In genomic region chr19:40974633-40975037, GRCh38 we compare ENCODE assay signal across 8 cellular contexts. TPM values are rescaled to one million over a fixed set of nuclear protein-coding genes. Genes with fewer than 3 reads are reported as not detected.
DNase-seq lines count a peak whose midpoint lies in the region; ATAC-seq and TF ChIP-seq lines count a peak whose summit lies in the region.

No MANE protein-coding gene starts in this region.

- H3K4me3 Mint-ChIP-seq in T-helper 17 cell = no peak overlapping the region

- H3K27ac ChIP-seq in right cardiac atrium (ENCODE audit: low read length) (no peak overlapping the region), gastrocnemius medialis (no peak overlapping the region)

- ATAC-seq in T-helper 17 cell (peak; percentile 72), right cardiac atrium (peak; percentile 48 to 72), gastrocnemius medialis (no peak), GM21737 (IDR thresholded peaks at IDR 0.05; ENCODE audit: unreplicated experiment) (no peak), HG02571 (IDR thresholded peaks at IDR 0.05; ENCODE audit: unreplicated experiment) (no peak)

- peak in 4 of 5 experiments; percentile 26 to 67 (median 42) for TF ChIP-seq CTCF in gastrocnemius medialis (IDR thresholded peaks at IDR 0.05 in 4 of 5, conservative IDR thresholded peaks at IDR 0.05 in 1 of 5)

- peaks cover 15% of the 10 kb centered on the region for H3K27me3 Mint-ChIP-seq in T-helper 17 cell

- 25% methylated on average over 4 of the region's 4 CpGs for WGBS in right cardiac atrium

- intact Hi-C loops in right cardiac atrium (cut with DNase I) (loop anchor here in 3 of 4 donors (5.0 to 10.0 kb wide), 2 partner anchors 170 to 173 kb away; no protein-coding TSS in a partner anchor), gastrocnemius medialis (cut with DNase I; ENCODE audit: low total_unique reads) (no loop called here)

- peaks cover 2% of the 10 kb centered on the region for H3K36me3 Mint-ChIP-seq in T-helper 17 cell (ENCODE audit: low read depth)

- TF ChIP-seq POLR2A in gastrocnemius medialis (IDR thresholded peaks at IDR 0.05) = no peak

- H3K27me3 ChIP-seq in right cardiac atrium (ENCODE audit: control insufficient read depth, insufficient read depth) (no peaks in the 10 kb centered on the region), gastrocnemius medialis (no peaks in the 10 kb centered on the region)

- H3K4me1 Mint-ChIP-seq in T-helper 17 cell = peaks cover 26% of the 10 kb centered on the region

- H3K9me3 ChIP-seq in T-helper 17 cell (ENCODE audit: control insufficient read depth, low read length, poor library complexity, severe bottlenecking) = no peaks in the 10 kb centered on the region
- no peaks in the 10 kb centered on the region for H3K9me3 ChIP-seq in right cardiac atrium (ENCODE audit: control insufficient read depth, low read length)
- no peaks in the 10 kb centered on the region for H3K9me3 ChIP-seq in gastrocnemius medialis

- peak overlapping the region; percentile 62 for H3K27ac Mint-ChIP-seq in T-helper 17 cell

- in situ Hi-C loops in gastrocnemius medialis (cut with MboI; ENCODE audit: low sequenced_read_pairs in 4 of 4) = no loop called here

- H3K36me3 ChIP-seq in gastrocnemius medialis = no peaks in the 10 kb centered on the region

- H3K4me3 ChIP-seq in right cardiac atrium (ENCODE audit: low read length) (no peak overlapping the region), gastrocnemius medialis (no peak overlapping the region)

- DNase-seq in GDM1 (lab: John Stamatoyannopoulos, UW) (peak; percentile 52), MV-4-11 (lab: John Stamatoyannopoulos, UW) (peak; percentile 68), T-helper 17 cell (peak; percentile 57 to 72 (median 57)), amygdala (lab: John Stamatoyannopoulos, UW) (peak in 38 of 56 donors; percentile 0 to 70 (median 15)), right cardiac atrium (peak; percentile 59 to 81 (median 77)), gastrocnemius medialis (peak; percentile 11 to 21)

- H3K4me1 ChIP-seq in right cardiac atrium (ENCODE audit: control insufficient read depth, insufficient read depth, low read length) = no peaks in the 10 kb centered on the region
- H3K4me1 ChIP-seq in gastrocnemius medialis = no peaks in the 10 kb centered on the region

RNA-seq across cellular contexts. Expression of gene CYP2B6, which starts 16.4 kb away (rescaled TPM):
- not detected for total RNA-seq in T-helper 17 cell
- total RNA-seq in right cardiac atrium = not detected
- polyA plus RNA-seq in right cardiac atrium = not detected
- total RNA-seq in gastrocnemius medialis = not detected

Comparison
In these comparisons a context has a peak if more than half of its experiments do, and no peak if none do; other contexts are left out.
1. DNase-seq: peak in every context shown above with its lines; median percentile 77 in right cardiac atrium; 68 in MV-4-11; 57 in T-helper 17 cell; 52 in GDM1; 16 in gastrocnemius medialis; 15 in amygdala.
2. ATAC-seq: peak in T-helper 17 cell (single experiment) and right cardiac atrium (2 of 2); none in gastrocnemius medialis (0 of 2), GM21737 (single experiment) and HG02571 (single experiment).